ENCODE assay signal across 17 cellular contexts in genomic region chr11:12233602-12233925, GRCh38.
DNase-seq lines count a peak whose midpoint lies in the region; FAIRE-seq and TF ChIP-seq lines count a peak whose summit lies in the region.
"Had no signal": no experiment of that assay in that cellular context is flagged by ENCODE, and none has a peak within 500 bp of the region (broad histone marks: within the 10 kb centered on the region; RNA-seq: fewer than 3 reads in every experiment).

No MANE protein-coding gene starts in this region.

- H3K4me3 ChIP-seq in SJCRH30: no peak overlapping the region
- H3K4me3 ChIP-seq in esophagus muscularis mucosa: no peak overlapping the region
- H3K4me3 ChIP-seq in prostate gland: no peak overlapping the region
- no peak overlapping the region for H3K4me3 ChIP-seq in small intestine (ENCODE audit: low read depth in 1 of 2, low read length in 2 of 2)
- H3K4me3 ChIP-seq: heart right ventricle, SK-N-MC had no signal

- 92% methylated on average over 1 of the region's 1 CpG for WGBS in esophagus muscularis mucosa
- 25% methylated on average over 1 of the region's 1 CpG for WGBS in prostate gland
- WGBS in small intestine, 3 donors: 89 to 100% (median 94%) methylated on average over 1 of the region's 1 CpG

- H3K27me3 Mint-ChIP-seq in T-helper 2 cell treated with Interferon-gamma antibody and Interleukin-4, amounts not matched to agents 5 μg/mL and 100 μg/mL, for 36 hours (ENCODE audit: low read depth): no peaks in the 10 kb centered on the region
- H3K27me3 Mint-ChIP-seq: activated CD8-positive, alpha-beta T cell treated with anti-CD3 and anti-CD28 coated beads for 36 hours; progenitor cell of endocrine pancreas had no signal

- H3K4me3 Mint-ChIP-seq in T-helper 2 cell treated with Interferon-gamma antibody and Interleukin-4, amounts not matched to agents 5 μg/mL and 100 μg/mL, for 36 hours: no peak overlapping the region
- H3K4me3 Mint-ChIP-seq: activated CD8-positive, alpha-beta T cell treated with anti-CD3 and anti-CD28 coated beads for 36 hours had no signal

- H3K27ac Mint-ChIP-seq in T-helper 2 cell treated with Interferon-gamma antibody and Interleukin-4, amounts not matched to agents 5 μg/mL and 100 μg/mL, for 36 hours: no peak overlapping the region
- H3K27ac Mint-ChIP-seq: activated CD8-positive, alpha-beta T cell treated with anti-CD3 and anti-CD28 coated beads for 36 hours; progenitor cell of endocrine pancreas had no signal

- TF ChIP-seq CTCF in 22Rv1 (IDR thresholded peaks at IDR 0.05): no peak
- no peak for TF ChIP-seq CTCF in esophagus muscularis mucosa (IDR thresholded peaks at IDR 0.05)
- no peak for TF ChIP-seq CTCF in prostate gland (IDR thresholded peaks at IDR 0.05)

- H3K27me3 ChIP-seq in SJCRH30: no peaks in the 10 kb centered on the region
- H3K27me3 ChIP-seq in esophagus muscularis mucosa: no peaks in the 10 kb centered on the region
- H3K27me3 ChIP-seq in prostate gland (replicated peaks; ENCODE audit: insufficient read depth): no peaks in the 10 kb centered on the region
- no peaks in the 10 kb centered on the region for H3K27me3 ChIP-seq in small intestine (ENCODE audit: control insufficient read depth in 2 of 2, insufficient read depth in 2 of 2, low read length in 2 of 2)
- H3K27me3 ChIP-seq: heart right ventricle had no signal

- DNase-seq in SJCRH30 (no peak), esophagus muscularis mucosa (ENCODE audit: extremely low spot score) (no peak), prostate gland (ENCODE audit: low spot score) (no peak), NOMO-1 treated with DMSO at 0.1 percent for 48 hours (lab: John Stamatoyannopoulos, UW; ENCODE audit: unreplicated experiment) (no peak), small intestine (no peak), dermis blood vessel endothelial cell (no peak)
- DNase-seq in T-helper 2 cell treated with Interferon-gamma antibody and Interleukin-4, amounts not matched to agents 5 μg/mL and 100 μg/mL, for 36 hours (ENCODE audit: low spot score): no peak
- DNase-seq: activated CD8-positive, alpha-beta T cell treated with anti-CD3 and anti-CD28 coated beads for 36 hours; amniotic stem cell; cortex of kidney; heart right ventricle; NCI-H1694 treated with DMSO at 0.1 percent for 48 hours had no signal

- no peaks in the 10 kb centered on the region for H3K36me3 ChIP-seq in SJCRH30
- peaks cover 21 to 50% (median 36%) of the 10 kb centered on the region in 4 donors for H3K36me3 ChIP-seq in esophagus muscularis mucosa
- no peaks in the 10 kb centered on the region for H3K36me3 ChIP-seq in prostate gland
- H3K36me3 ChIP-seq in small intestine (ENCODE audit: control insufficient read depth in 2 of 2, insufficient read depth in 2 of 2, low read length in 2 of 2): peaks cover 0 to 19% of the 10 kb centered on the region in 2 donors

- H3K9me3 ChIP-seq in SJCRH30 (replicated peaks): no peaks in the 10 kb centered on the region
- H3K9me3 ChIP-seq in esophagus muscularis mucosa: no peaks in the 10 kb centered on the region
- H3K9me3 ChIP-seq in prostate gland: no peaks in the 10 kb centered on the region
- H3K9me3 ChIP-seq in small intestine (ENCODE audit: control insufficient read depth, low read depth): no peaks in the 10 kb centered on the region
- H3K9me3 ChIP-seq: heart right ventricle had no signal

- no peak for TF ChIP-seq EP300 in esophagus muscularis mucosa (IDR thresholded peaks at IDR 0.05)

- TF ChIP-seq POLR2A in esophagus muscularis mucosa (IDR thresholded peaks at IDR 0.05; ENCODE audit: low read depth): no peak
- TF ChIP-seq POLR2A in prostate gland (IDR thresholded peaks at IDR 0.05): no peak

- H3K4me1 ChIP-seq in SJCRH30: peaks cover 35% of the 10 kb centered on the region
- H3K4me1 ChIP-seq in esophagus muscularis mucosa: peaks cover 12 to 74% (median 66%) of the 10 kb centered on the region in 4 donors
- H3K4me1 ChIP-seq in prostate gland (replicated peaks): peaks cover 5% of the 10 kb centered on the region
- H3K4me1 ChIP-seq in small intestine (ENCODE audit: control insufficient read depth in 2 of 2, insufficient read depth in 1 of 2, low read depth in 1 of 2, low read length in 1 of 2): no peaks in the 10 kb centered on the region

- H3K27ac ChIP-seq in 22Rv1 (peak overlapping the region; percentile 69), SJCRH30 (peak overlapping the region; percentile 35; the same call in 1 of the 2 replicates), esophagus muscularis mucosa (replicated peaks in 1 of 4) (peak overlapping the region; percentile 82 to 89 (median 88)), prostate gland (peak overlapping the region; percentile 11 to 52), small intestine (ENCODE audit: low read depth in 1 of 2, low read length in 1 of 2) (no peak overlapping the region)
- H3K27ac ChIP-seq: SK-N-MC had no signal

- peaks cover 44% of the 10 kb centered on the region for H3K4me1 Mint-ChIP-seq in T-helper 2 cell treated with Interferon-gamma antibody and Interleukin-4, amounts not matched to agents 5 μg/mL and 100 μg/mL, for 36 hours (ENCODE audit: low read depth)

- H3K36me3 Mint-ChIP-seq in T-helper 2 cell treated with Interferon-gamma antibody and Interleukin-4, amounts not matched to agents 5 μg/mL and 100 μg/mL, for 36 hours (ENCODE audit: low read depth): peaks cover 53% of the 10 kb centered on the region

- no peak for FAIRE-seq in small intestine (lab: Jason Lieb, UNC)
- FAIRE-seq: D721Med, TTC549 had no signal

- no peaks in the 10 kb centered on the region for H3K9me3 Mint-ChIP-seq in T-helper 2 cell treated with Interferon-gamma antibody and Interleukin-4, amounts not matched to agents 5 μg/mL and 100 μg/mL, for 36 hours

- intact Hi-C loops in esophagus muscularis mucosa (cut with DNase I) (loop anchor here (10.0 kb wide), 1 partner anchor 69 kb away; no protein-coding TSS in a partner anchor), prostate gland (cut with DNase I) (no loop called here)

Comparison
In these comparisons a context has a peak if more than half of its experiments do, and no peak if none do; other contexts are left out.
1. H3K27ac ChIP-seq: peak in 22Rv1 (single experiment), SJCRH30 (single experiment), esophagus muscularis mucosa (4 of 4) and prostate gland (2 of 2); none in small intestine (0 of 2).